Comparison of ENCODE assay signal across 17 cellular contexts in genomic region chr5:58357121-58357520, GRCh38.
DNase-seq lines count a peak whose midpoint lies in the region; ATAC-seq and TF ChIP-seq lines count a peak whose summit lies in the region.
"Had no signal": no experiment of that assay in that cellular context is flagged by ENCODE, and none has a peak within 500 bp of the region (broad histone marks: within the 10 kb centered on the region; RNA-seq: fewer than 3 reads in every experiment).

No MANE protein-coding gene starts in this region.

- intact Hi-C loops in heart left ventricle (cut with DNase I): no loop called here

- H3K27me3 ChIP-seq in heart left ventricle: no peaks in the 10 kb centered on the region
- H3K27me3 ChIP-seq: BLaER1, SJSA1 had no signal

- no peaks in the 10 kb centered on the region for H3K36me3 ChIP-seq in heart left ventricle
- H3K36me3 ChIP-seq: BLaER1, SJSA1 had no signal

- ATAC-seq in HG03354 (IDR thresholded peaks at IDR 0.05; ENCODE audit: poor library complexity, severe bottlenecking, unreplicated experiment) (no peak), heart left ventricle (no peak)
- ATAC-seq: CD8-positive, alpha-beta T cell; HepG2 had no signal

- peaks cover 0 to 3% (median 0%) of the 10 kb centered on the region in 12 donors for H3K4me1 ChIP-seq in heart left ventricle
- H3K4me1 ChIP-seq: BLaER1, SJSA1 had no signal

- H3K9me3 ChIP-seq in heart left ventricle: no peaks in the 10 kb centered on the region
- H3K9me3 ChIP-seq: BLaER1, SJSA1 had no signal

- no peak overlapping the region for H3K4me3 ChIP-seq in epithelial cell of esophagus (ENCODE audit: low read length)
- no peak overlapping the region for H3K4me3 ChIP-seq in skeletal muscle cell (ENCODE audit: low read depth, low read length)
- H3K4me3 ChIP-seq in heart left ventricle: no peak overlapping the region
- H3K4me3 ChIP-seq: BLaER1, SJSA1 had no signal

- no peak overlapping the region for H3K27ac ChIP-seq in heart left ventricle
- H3K27ac ChIP-seq: BLaER1, KMS-11, SJSA1 had no signal

- DNase-seq in AG08396 (ENCODE audit: low spot score) (peak; percentile 25), HCEC 1CT (peak; percentile 17), epithelial cell of esophagus (ENCODE audit: low read depth) (peak; percentile 15), skeletal muscle cell (ENCODE audit: low read depth) (peak; percentile 4), heart left ventricle (no peak)
- DNase-seq in stimulated activated CD4-positive, alpha-beta T cell treated with anti-CD3 and anti-CD28 coated beads, Interleukin-12 subunit alpha, Interleukin-12 subunit beta, amount 100 ng/mL, for 4 hours: no peak
- DNase-seq: CD8-positive, alpha-beta T cell; DND-41; GOT3; MM.1S; NCI-H1092 treated with DMSO at 0.1 percent for 48 hours; NCI-H524 treated with DMSO at 0.1 percent for 48 hours had no signal

- TF ChIP-seq CTCF in epithelial cell of esophagus (IDR thresholded peaks at IDR 0.05; ENCODE audit: insufficient read depth, low read depth, low read length, missing control alignments) (no peak), heart left ventricle (IDR thresholded peaks at IDR 0.05) (no peak)

- WGBS in heart left ventricle, 4 donors: 96 to 98% (median 97%) methylated on average over 2 of the region's 2 CpGs

- TF ChIP-seq POLR2A in heart left ventricle (IDR thresholded peaks at IDR 0.05): no peak

Comparison
In these comparisons a context has a peak if more than half of its experiments do, and no peak if none do; other contexts are left out.
1. DNase-seq: peak in AG08396 (single experiment), HCEC 1CT (single experiment), epithelial cell of esophagus (single experiment) and skeletal muscle cell (single experiment); none in heart left ventricle (0 of 5) and stimulated activated CD4-positive, alpha-beta T cell treated with anti-CD3 and anti-CD28 coated beads, Interleukin-12 subunit alpha, Interleukin-12 subunit beta, amount 100 ng/mL, for 4 hours (single experiment).